In genomic region chr7:30799206-30799975, GRCh38 we compare ENCODE assay signal across 9 cellular contexts. TPM values are rescaled to one million over a fixed set of nuclear protein-coding genes. Genes with fewer than 3 reads are reported as not detected.
DNase-seq lines count a peak whose midpoint lies in the region; ATAC-seq and TF ChIP-seq lines count a peak whose summit lies in the region.
"Had no signal": no experiment of that assay in that cellular context is flagged by ENCODE, and none has a peak within 500 bp of the region (broad histone marks: within the 10 kb centered on the region; RNA-seq: fewer than 3 reads in every experiment).

No MANE protein-coding gene starts in this region.

- H3K4me2 ChIP-seq in PC-9: peak overlapping the region; percentile 37

- H2AFZ ChIP-seq in PC-9: no peak overlapping the region

- no peak for TF ChIP-seq CTCF in PC-9 (conservative IDR thresholded peaks at IDR 0.05)

- no peak overlapping the region for H3K4me3 ChIP-seq in PC-9
- H3K4me3 ChIP-seq: pancreas had no signal

- intact Hi-C loops in PC-9 (cut with micrococcal nuclease; ENCODE audit: unreplicated experiment): no loop called here
- intact Hi-C loops in left ventricle myocardium superior (cut with micrococcal nuclease): loop anchor here (5.0 to 10.0 kb wide), 2 partner anchors 55 to 178 kb away; no protein-coding TSS in a partner anchor

- POLR2A ChIA-PET in PC-9 (lab: Charles Lee; ENCODE audit: unreplicated experiment): no interaction called here

- peaks cover 3% of the 10 kb centered on the region; the same call in 1 of the 2 replicates for H4K20me1 ChIP-seq in PC-9 (ENCODE audit: insufficient read depth)

- peaks cover 63% of the 10 kb centered on the region for H3K4me1 ChIP-seq in PC-9 (replicated peaks; ENCODE audit: insufficient read depth)

- CTCF ChIA-PET in PC-9 (lab: Charles Lee): interaction anchor here (1.4 kb wide), 1 partner anchor 184 kb away, joined by 7 read pairs; no protein-coding TSS in a partner anchor

- no TSS peak for BruUV-seq in PC-9 (replicated peaks; lab: Mats Ljungman, UMichigan)

- ATAC-seq in GM18907 (IDR thresholded peaks at IDR 0.05; ENCODE audit: unreplicated experiment) (peak; percentile 88), HG02840 (IDR thresholded peaks at IDR 0.05; ENCODE audit: low FRiP score, unreplicated experiment) (peak; percentile 65), left ventricle myocardium superior (peak; percentile 60)

- no peaks in the 10 kb centered on the region for H3K9me2 ChIP-seq in PC-9 (ENCODE audit: insufficient read depth)

- DNase-seq in PC-9 (peak in 1 of 2 experiments; percentile 85), left ventricle myocardium superior (peak; percentile 39), retina (no peak)
- no peak for DNase-seq in effector CD8-positive, alpha-beta T cell (lab: John Stamatoyannopoulos, UW)
- DNase-seq in activated CD8-positive, alpha-beta memory T cell treated with anti-CD3 and anti-CD28 coated beads for 24 hours: no peak

- peaks cover 36% of the 10 kb centered on the region for H3F3A ChIP-seq in PC-9 (ENCODE audit: insufficient read depth, low read depth)

- H3K9me3 ChIP-seq in PC-9 (ENCODE audit: insufficient read depth, low read depth): no peaks in the 10 kb centered on the region
- H3K9me3 ChIP-seq: pancreas had no signal

- no peaks in the 10 kb centered on the region for H3K79me2 ChIP-seq in PC-9 (ENCODE audit: low read depth)

- H3K27ac ChIP-seq in PC-9: peak overlapping the region; percentile 28
- H3K27ac ChIP-seq: pancreas had no signal

- H3K27me3 ChIP-seq in PC-9 (ENCODE audit: insufficient read depth, low read depth): no peaks in the 10 kb centered on the region
- H3K27me3 ChIP-seq: pancreas had no signal

- no peaks in the 10 kb centered on the region for H3K36me3 ChIP-seq in PC-9 (ENCODE audit: low read depth)
- H3K36me3 ChIP-seq: pancreas had no signal

RNA-seq across cellular contexts. Expression of gene MINDY4, which starts 28.2 kb away (rescaled TPM):
- total RNA-seq in PC-9 (2021) (11.5 and 14.8 TPM in 2 replicates), left ventricle myocardium superior (4.9 TPM)

RNA-seq across cellular contexts. Expression of gene INMT, which starts 47.5 kb away (rescaled TPM):
- total RNA-seq in PC-9 (2021) (not detected in 2 replicates), left ventricle myocardium superior (50.2 TPM)
- total RNA-seq: activated CD8-positive, alpha-beta memory T cell treated with anti-CD3 and anti-CD28 coated beads for 36 hours had no signal

Comparison
In these comparisons a context has a peak if more than half of its experiments do, and no peak if none do; other contexts are left out.
1. RNA of gene INMT, which starts 47.5 kb away (total RNA-seq): 50.2 TPM in left ventricle myocardium superior (single experiment); not detected in PC-9; every median in the first group is over 10 times any median in the second.
2. Peak in every context shown above with its lines, with median percentiles within 50 percentile points of each other: ATAC-seq.